ENCODE assay signal across 10 cellular contexts in the genomic region with DNA sequence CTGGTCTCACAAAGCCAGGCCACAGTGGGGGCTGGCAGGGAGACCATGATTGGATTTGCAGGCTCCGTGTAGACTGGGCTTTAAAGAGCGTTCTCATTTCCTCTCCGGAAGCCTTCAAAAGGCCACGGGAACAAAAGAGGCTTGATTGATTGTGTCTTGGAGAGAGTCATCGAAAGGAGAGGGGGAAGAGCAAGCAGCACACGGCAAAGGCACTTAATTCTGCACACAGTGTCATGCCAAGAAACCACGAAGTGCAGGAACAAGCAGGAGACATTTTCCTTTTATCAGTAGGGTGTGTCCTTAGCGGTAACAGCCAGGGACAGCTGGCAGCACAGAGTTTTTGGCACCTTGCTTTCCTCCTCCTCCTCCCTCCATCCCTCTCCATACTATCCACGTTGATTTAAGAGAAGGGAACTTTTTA. TPM values are rescaled to one million over a fixed set of nuclear protein-coding genes. Genes with fewer than 3 reads are reported as not detected.
DNase-seq lines count a peak whose midpoint lies in the region; ATAC-seq and TF ChIP-seq lines count a peak whose summit lies in the region.
"Had no signal": no experiment of that assay in that cellular context is flagged by ENCODE, and none has a peak within 500 bp of the region (broad histone marks: within the 10 kb centered on the region; RNA-seq: fewer than 3 reads in every experiment).

No MANE protein-coding gene starts in this region.

- WGBS in mesenchymal stem cell = 2% methylated on average over 8 of the region's 9 CpGs

- H2BK5ac ChIP-seq in mesenchymal stem cell (ENCODE audit: low read depth, low read length, poor library complexity, severe bottlenecking) = no peak overlapping the region

- no peaks in the 10 kb centered on the region for H3K9me3 ChIP-seq in HUES48 (ENCODE audit: control insufficient read depth, insufficient read depth, low read length)
- H3K9me3 ChIP-seq in mesenchymal stem cell (ENCODE audit: control insufficient read depth, low read length) = no peaks in the 10 kb centered on the region
- H3K9me3 ChIP-seq: upper lobe of right lung had no signal

- no peak overlapping the region for H2AK5ac ChIP-seq in mesenchymal stem cell (ENCODE audit: low read length, severe bottlenecking)

- H3K27me3 ChIP-seq in HUES48 (ENCODE audit: control insufficient read depth, insufficient read depth, low read length) = no peaks in the 10 kb centered on the region
- H3K27me3 ChIP-seq in mesenchymal stem cell (ENCODE audit: control insufficient read depth in 1 of 2, insufficient read depth in 1 of 2, low read length in 2 of 2) = no peaks in the 10 kb centered on the region
- H3K27me3 ChIP-seq: upper lobe of right lung had no signal

- intact Hi-C loops in activated T-helper 1 cell treated with anti-CD3 and anti-CD28 coated beads, Interleukin-12 subunit alpha, Interleukin-12 subunit beta, Interleukin-2, Interleukin-4 antibody, amounts not matched to agents 30 ng/mL and 10 ng/mL and 1 ng/mL, durations not matched to agents 14 hours and 24 hours and 36 hours (cut with micrococcal nuclease) = no loop called here

- POLR2A ChIA-PET in WTC11 (lab: Charles Lee) = no interaction called here

- H3K18ac ChIP-seq in mesenchymal stem cell (ENCODE audit: low read depth in 1 of 2, low read length in 2 of 2) = peak overlapping the region; percentile 70 to 89

- H4K91ac ChIP-seq in mesenchymal stem cell (ENCODE audit: low read length) = peak overlapping the region; percentile 0

- H4K8ac ChIP-seq in mesenchymal stem cell (ENCODE audit: low read length) = peak overlapping the region; percentile 78

- H3K36me3 Mint-ChIP-seq in WTC11 (no peaks in the 10 kb centered on the region), glutamatergic neuron (ENCODE audit: unreplicated experiment) (no peaks in the 10 kb centered on the region)
- H3K36me3 Mint-ChIP-seq in activated T-helper 1 cell treated with anti-CD3 and anti-CD28 coated beads, Interleukin-12 subunit alpha, Interleukin-12 subunit beta, Interleukin-2, Interleukin-4 antibody, amounts not matched to agents 30 ng/mL and 10 ng/mL and 1 ng/mL, durations not matched to agents 14 hours and 24 hours and 36 hours (ENCODE audit: low read depth) = no peaks in the 10 kb centered on the region

- H3K4me2 ChIP-seq in mesenchymal stem cell (ENCODE audit: low read length, poor library complexity, severe bottlenecking) = no peak overlapping the region

- H3K4me3 Mint-ChIP-seq in WTC11 = 0 out of 2 replicates have a peak overlapping the region, but pooled peaks have one; percentile 0
- H3K4me3 Mint-ChIP-seq in activated T-helper 1 cell treated with anti-CD3 and anti-CD28 coated beads, Interleukin-12 subunit alpha, Interleukin-12 subunit beta, Interleukin-2, Interleukin-4 antibody, amounts not matched to agents 30 ng/mL and 10 ng/mL and 1 ng/mL, durations not matched to agents 14 hours and 24 hours and 36 hours = no peak overlapping the region
- H3K4me3 Mint-ChIP-seq in glutamatergic neuron (ENCODE audit: unreplicated experiment) = no peak overlapping the region

- H2BK120ac ChIP-seq in mesenchymal stem cell (ENCODE audit: low read depth, low read length) = no peak overlapping the region

- H2BK15ac ChIP-seq in mesenchymal stem cell (ENCODE audit: low read depth, poor library complexity, severe bottlenecking) = no peak overlapping the region

- no peaks in the 10 kb centered on the region for H3K27me3 Mint-ChIP-seq in WTC11 (ENCODE audit: low read depth)
- no peaks in the 10 kb centered on the region for H3K27me3 Mint-ChIP-seq in activated T-helper 1 cell treated with anti-CD3 and anti-CD28 coated beads, Interleukin-12 subunit alpha, Interleukin-12 subunit beta, Interleukin-2, Interleukin-4 antibody, amounts not matched to agents 30 ng/mL and 10 ng/mL and 1 ng/mL, durations not matched to agents 14 hours and 24 hours and 36 hours (ENCODE audit: insufficient read depth)
- H3K27me3 Mint-ChIP-seq in glutamatergic neuron (ENCODE audit: unreplicated experiment) = peaks cover 2% of the 10 kb centered on the region

- H3K14ac ChIP-seq in mesenchymal stem cell (ENCODE audit: low read length in 2 of 2) = no peak overlapping the region

- peak; percentile 2; the same call in 1 of the 2 replicates for ATAC-seq in WTC11
- ATAC-seq: upper lobe of right lung had no signal

- H3K27ac ChIP-seq in HUES48 (ENCODE audit: low read depth, low read length) = peak overlapping the region; percentile 33
- H3K27ac ChIP-seq in mesenchymal stem cell (ENCODE audit: low read length, poor library complexity, severe bottlenecking) = no peak overlapping the region
- H3K27ac ChIP-seq: upper lobe of right lung had no signal

- H3K4me1 ChIP-seq in HUES48 (ENCODE audit: control insufficient read depth, insufficient read depth, low read length) (peaks cover 73% of the 10 kb centered on the region), mesenchymal stem cell (ENCODE audit: control insufficient read depth, insufficient read depth, low read depth, low read length) (peaks cover 73% of the 10 kb centered on the region)

- H3K27ac Mint-ChIP-seq in WTC11 (0 out of 2 replicates have a peak overlapping the region, but pooled peaks have one; percentile 1), glutamatergic neuron (ENCODE audit: unreplicated experiment) (no peak overlapping the region)
- no peak overlapping the region for H3K27ac Mint-ChIP-seq in activated T-helper 1 cell treated with anti-CD3 and anti-CD28 coated beads, Interleukin-12 subunit alpha, Interleukin-12 subunit beta, Interleukin-2, Interleukin-4 antibody, amounts not matched to agents 30 ng/mL and 10 ng/mL and 1 ng/mL, durations not matched to agents 14 hours and 24 hours and 36 hours
- H3K27ac Mint-ChIP-seq: progenitor cell of endocrine pancreas had no signal

- H2BK12ac ChIP-seq in mesenchymal stem cell (ENCODE audit: low read length in 2 of 2) = peak overlapping the region in 1 of 2 experiments; percentile 51

- H3K4me1 Mint-ChIP-seq in WTC11 (peaks cover 65% of the 10 kb centered on the region), glutamatergic neuron (ENCODE audit: low read depth, unreplicated experiment) (peaks cover 11% of the 10 kb centered on the region)
- peaks cover 7% of the 10 kb centered on the region for H3K4me1 Mint-ChIP-seq in activated T-helper 1 cell treated with anti-CD3 and anti-CD28 coated beads, Interleukin-12 subunit alpha, Interleukin-12 subunit beta, Interleukin-2, Interleukin-4 antibody, amounts not matched to agents 30 ng/mL and 10 ng/mL and 1 ng/mL, durations not matched to agents 14 hours and 24 hours and 36 hours (ENCODE audit: low read depth)

- H3K9me3 Mint-ChIP-seq in WTC11 = no peaks in the 10 kb centered on the region
- H3K9me3 Mint-ChIP-seq in activated T-helper 1 cell treated with anti-CD3 and anti-CD28 coated beads, Interleukin-12 subunit alpha, Interleukin-12 subunit beta, Interleukin-2, Interleukin-4 antibody, amounts not matched to agents 30 ng/mL and 10 ng/mL and 1 ng/mL, durations not matched to agents 14 hours and 24 hours and 36 hours = no peaks in the 10 kb centered on the region
- no peaks in the 10 kb centered on the region for H3K9me3 Mint-ChIP-seq in glutamatergic neuron (ENCODE audit: unreplicated experiment)

- H3K23ac ChIP-seq in mesenchymal stem cell (ENCODE audit: low read length in 2 of 2) = no peak overlapping the region

- TF ChIP-seq CTCF in WTC11 (IDR thresholded peaks at IDR 0.05) = no peak
- no peak for TF ChIP-seq CTCF in glutamatergic neuron (IDR thresholded peaks at IDR 0.05; ENCODE audit: partially characterized antibody, unreplicated experiment)

- H3K79me1 ChIP-seq in mesenchymal stem cell (replicated peaks; ENCODE audit: low read length, poor library complexity, severe bottlenecking) = peaks cover 59% of the 10 kb centered on the region

- CTCF ChIA-PET in WTC11 (lab: Charles Lee) = interaction anchor here (1.5 kb wide), 2 partner anchors 46 to 87 kb away, joined by 5 read pairs; no protein-coding TSS in a partner anchor

- DNase-seq in DMS 273 treated with DMSO at 0.1 percent for 48 hours (lab: John Stamatoyannopoulos, UW) (peak; percentile 13), WTC11 (ENCODE audit: low spot score) (no peak), mesenchymal stem cell (peak; percentile 83), activated gamma-delta T cell (lab: John Stamatoyannopoulos, UW) (no peak), glutamatergic neuron (no peak)
- DNase-seq in activated T-helper 1 cell treated with anti-CD3 and anti-CD28 coated beads, Interleukin-12 subunit alpha, Interleukin-12 subunit beta, Interleukin-2, Interleukin-4 antibody, amounts not matched to agents 30 ng/mL and 10 ng/mL and 1 ng/mL, durations not matched to agents 14 hours and 24 hours and 36 hours (ENCODE audit: low spot score) = no peak
- DNase-seq: activated CD4-positive, alpha-beta T cell treated with anti-CD3 and anti-CD28 coated beads, Interleukin-2, amount 50 U/mL, for 1 hour; upper lobe of right lung had no signal

- H3K4ac ChIP-seq in mesenchymal stem cell (ENCODE audit: low read depth in 1 of 2, low read length in 2 of 2) = peak overlapping the region in 1 of 2 experiments; percentile 58

- H3K9ac ChIP-seq in HUES48 (ENCODE audit: low read depth, low read length) = no peak overlapping the region
- H3K9ac ChIP-seq in mesenchymal stem cell (ENCODE audit: low read length) = no peak overlapping the region

- H3K36me3 ChIP-seq in HUES48 (ENCODE audit: control insufficient read depth, insufficient read depth, low read length) = no peaks in the 10 kb centered on the region
- H3K36me3 ChIP-seq in mesenchymal stem cell (ENCODE audit: control insufficient read depth in 1 of 2, insufficient read depth in 2 of 2, low read depth in 1 of 2, low read length in 2 of 2) = peaks cover 0 to 6% of the 10 kb centered on the region in 2 experiments
- H3K36me3 ChIP-seq: upper lobe of right lung had no signal

- H2AFZ ChIP-seq in mesenchymal stem cell (ENCODE audit: low read depth, low read length) = no peak overlapping the region

- H3K4me3 ChIP-seq in HUES48 (ENCODE audit: low read depth, low read length) (no peak overlapping the region), mesenchymal stem cell (ENCODE audit: insufficient read depth in 1 of 2, low read depth in 1 of 2, low read length in 2 of 2) (no peak overlapping the region)
- H3K4me3 ChIP-seq: upper lobe of right lung had no signal

TF ChIP-seq in WTC11, 78 proteins besides CTCF, POLR2A, EP300 and RAD21 (continues in another document):
- TF ChIP-seq, protein P1, sequence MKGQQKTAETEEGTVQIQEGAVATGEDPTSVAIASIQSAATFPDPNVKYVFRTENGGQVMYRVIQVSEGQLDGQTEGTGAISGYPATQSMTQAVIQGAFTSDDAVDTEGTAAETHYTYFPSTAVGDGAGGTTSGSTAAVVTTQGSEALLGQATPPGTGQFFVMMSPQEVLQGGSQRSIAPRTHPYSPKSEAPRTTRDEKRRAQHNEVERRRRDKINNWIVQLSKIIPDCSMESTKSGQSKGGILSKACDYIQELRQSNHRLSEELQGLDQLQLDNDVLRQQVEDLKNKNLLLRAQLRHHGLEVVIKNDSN (CRISPR knock-in tag; IDR thresholded peaks at IDR 0.05) = no peak

RNA-seq across cellular contexts. Expression of gene GLI2, which starts 47.7 kb away (rescaled TPM):
- total RNA-seq in WTC11 (2021) (45.9 to 60.9 TPM (median 48.6 TPM) in 3 replicates), glutamatergic neuron (ENCODE audit: unreplicated experiment) (3.9 TPM)
- 28.9 TPM for polyA plus RNA-seq in mesenchymal stem cell (2013, experiment 1 of 2)
- 29.5 TPM for polyA plus RNA-seq in mesenchymal stem cell (2013, experiment 2 of 2)
- total RNA-seq in activated T-helper 1 cell treated with anti-CD3 and anti-CD28 coated beads, Interleukin-12 subunit alpha, Interleukin-12 subunit beta, Interleukin-2, Interleukin-4 antibody, amounts not matched to agents 30 ng/mL and 10 ng/mL and 1 ng/mL, durations not matched to agents 14 hours and 24 hours and 36 hours = 0.32 and 0.62 TPM in 2 replicates

Comparison
In these comparisons a context has a peak if more than half of its experiments do, and no peak if none do; other contexts are left out.
1. DNase-seq: peak in DMS 273 treated with DMSO at 0.1 percent for 48 hours (single experiment) and mesenchymal stem cell (single experiment); none in WTC11 (single experiment), activated T-helper 1 cell treated with anti-CD3 and anti-CD28 coated beads, Interleukin-12 subunit alpha, Interleukin-12 subunit beta, Interleukin-2, Interleukin-4 antibody, amounts not matched to agents 30 ng/mL and 10 ng/mL and 1 ng/mL, durations not matched to agents 14 hours and 24 hours and 36 hours (single experiment), activated gamma-delta T cell (single experiment) and glutamatergic neuron (single experiment).